ENCODE assay signal across 1 cellular context in the genomic region with DNA sequence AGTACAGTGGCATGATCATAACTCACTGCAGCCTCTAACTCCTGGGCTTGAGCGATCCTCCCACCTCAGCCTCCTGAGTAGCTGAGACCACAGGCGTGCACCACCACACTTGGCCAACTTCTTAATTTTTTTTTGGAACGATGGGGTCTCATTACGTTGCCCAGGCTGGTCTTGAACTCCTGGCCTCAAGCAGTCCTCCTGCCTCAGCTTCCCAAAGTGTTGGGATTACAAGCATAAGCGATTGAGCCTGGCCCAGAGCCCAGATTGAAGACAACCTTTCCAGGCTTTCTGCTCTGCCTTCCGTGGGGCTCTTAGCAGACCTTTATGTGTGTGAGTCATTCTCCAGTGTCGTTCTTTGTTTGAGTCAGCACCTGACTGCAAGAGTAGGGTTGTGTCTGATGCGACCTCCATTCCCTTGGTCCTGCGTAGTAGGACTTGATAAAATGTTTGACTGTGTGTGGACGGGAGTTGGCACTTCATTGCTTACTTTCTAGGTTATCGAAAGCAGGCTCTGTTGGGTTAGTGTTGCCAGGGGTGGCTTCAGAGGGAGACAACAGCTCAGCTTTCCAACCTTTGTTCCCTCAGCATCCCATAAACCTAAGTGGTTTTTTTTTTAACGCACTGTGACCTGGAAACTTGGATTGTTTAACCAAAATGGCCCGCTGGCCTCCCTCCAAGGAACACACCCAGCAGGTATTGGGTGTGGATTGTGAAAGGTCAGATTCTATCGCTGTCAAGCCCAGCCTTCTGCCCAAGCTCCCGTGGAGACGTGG.
A peak's percentile ranks its signal among the peaks of the same experiment; 100 is the strongest.
TF ChIP-seq lines count a peak whose summit lies in the region.

No MANE protein-coding gene starts in this region.

TF ChIP-seq in HepG2, 621 proteins besides CTCF, POLR2A, EP300 and RAD21 (continued from another document and continues in another):
- TF ChIP-seq, protein P1, sequence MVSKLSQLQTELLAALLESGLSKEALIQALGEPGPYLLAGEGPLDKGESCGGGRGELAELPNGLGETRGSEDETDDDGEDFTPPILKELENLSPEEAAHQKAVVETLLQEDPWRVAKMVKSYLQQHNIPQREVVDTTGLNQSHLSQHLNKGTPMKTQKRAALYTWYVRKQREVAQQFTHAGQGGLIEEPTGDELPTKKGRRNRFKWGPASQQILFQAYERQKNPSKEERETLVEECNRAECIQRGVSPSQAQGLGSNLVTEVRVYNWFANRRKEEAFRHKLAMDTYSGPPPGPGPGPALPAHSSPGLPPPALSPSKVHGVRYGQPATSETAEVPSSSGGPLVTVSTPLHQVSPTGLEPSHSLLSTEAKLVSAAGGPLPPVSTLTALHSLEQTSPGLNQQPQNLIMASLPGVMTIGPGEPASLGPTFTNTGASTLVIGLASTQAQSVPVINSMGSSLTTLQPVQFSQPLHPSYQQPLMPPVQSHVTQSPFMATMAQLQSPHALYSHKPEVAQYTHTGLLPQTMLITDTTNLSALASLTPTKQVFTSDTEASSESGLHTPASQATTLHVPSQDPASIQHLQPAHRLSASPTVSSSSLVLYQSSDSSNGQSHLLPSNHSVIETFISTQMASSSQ (IDR thresholded peaks at IDR 0.05; ENCODE audit: low read depth) = 0 out of 2 replicates have a peak, but pooled peaks have one; percentile 38
- TF ChIP-seq, protein P1 (CRISPR knock-in tag; IDR thresholded peaks at IDR 0.05; ENCODE audit: borderline replicate concordance) = no peak
- TF ChIP-seq ZNF710 (CRISPR knock-in tag; IDR thresholded peaks at IDR 0.05; ENCODE audit: borderline replicate concordance) = 0 out of 2 replicates have a peak, but pooled peaks have one; percentile 25
- TF ChIP-seq MYPOP (CRISPR knock-in tag; IDR thresholded peaks at IDR 0.05) = 0 out of 2 replicates have a peak, but pooled peaks have one; percentile 27
- 0 out of 2 replicates have a peak, but pooled peaks have one; percentile 39 for TF ChIP-seq NKX3-1 (CRISPR knock-in tag; IDR thresholded peaks at IDR 0.05)
- peak; percentile 59 for TF ChIP-seq YY1 (IDR thresholded peaks at IDR 0.05; ENCODE audit: insufficient read depth, insufficient replicate concordance, low read depth, low read length)
- 0 out of 2 replicates have a peak, but pooled peaks have one; percentile 22 for TF ChIP-seq HNF1B (CRISPR knock-in tag; IDR thresholded peaks at IDR 0.05)
- TF ChIP-seq TAF1 (CRISPR knock-in tag; IDR thresholded peaks at IDR 0.05) = no peak
- TF ChIP-seq, protein P2, sequence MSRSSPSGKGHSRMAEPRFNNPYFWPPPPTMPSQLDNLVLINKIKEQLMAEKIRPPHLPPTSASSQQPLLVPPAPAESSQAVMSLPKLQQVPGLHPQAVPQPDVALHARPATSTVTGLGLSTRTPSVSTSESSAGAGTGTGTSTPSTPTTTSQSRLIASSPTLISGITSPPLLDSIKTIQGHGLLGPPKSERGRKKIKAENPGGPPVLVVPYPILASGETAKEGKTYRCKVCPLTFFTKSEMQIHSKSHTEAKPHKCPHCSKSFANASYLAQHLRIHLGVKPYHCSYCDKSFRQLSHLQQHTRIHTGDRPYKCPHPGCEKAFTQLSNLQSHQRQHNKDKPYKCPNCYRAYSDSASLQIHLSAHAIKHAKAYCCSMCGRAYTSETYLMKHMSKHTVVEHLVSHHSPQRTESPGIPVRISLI (CRISPR knock-in tag; IDR thresholded peaks at IDR 0.05; ENCODE audit: borderline replicate concordance) = peak; percentile 97
- peak; percentile 43; the same call in 1 of the 2 replicates for TF ChIP-seq ZSCAN25 (CRISPR knock-in tag; IDR thresholded peaks at IDR 0.05)
- TF ChIP-seq NFYB (CRISPR knock-in tag; IDR thresholded peaks at IDR 0.05) = 0 out of 2 replicates have a peak, but pooled peaks have one; percentile 2
- TF ChIP-seq DMAP1 (CRISPR knock-in tag; IDR thresholded peaks at IDR 0.05) = peak; percentile 52; the same call in 1 of the 2 replicates
- TF ChIP-seq CHD4 (IDR thresholded peaks at IDR 0.05; ENCODE audit: borderline replicate concordance, low read length) = peak; percentile 60; the same call in 1 of the 2 replicates
- no peak for TF ChIP-seq STAG1 (CRISPR knock-in tag; IDR thresholded peaks at IDR 0.05)
- no peak for TF ChIP-seq ZC3H13 (CRISPR knock-in tag; IDR thresholded peaks at IDR 0.05)
- peak; percentile 2; the same call in 1 of the 2 replicates for TF ChIP-seq ZNF766 (CRISPR knock-in tag; IDR thresholded peaks at IDR 0.05; ENCODE audit: borderline replicate concordance)
- peak; percentile 64 for TF ChIP-seq SALL1 (CRISPR knock-in tag; IDR thresholded peaks at IDR 0.05)
- no peak for TF ChIP-seq NRL (CRISPR knock-in tag; IDR thresholded peaks at IDR 0.05; ENCODE audit: borderline replicate concordance)
- peak; percentile 30 for TF ChIP-seq CEBPG (CRISPR knock-in tag; IDR thresholded peaks at IDR 0.05)
- TF ChIP-seq HNF4A (CRISPR knock-in tag; IDR thresholded peaks at IDR 0.05) = peak; percentile 84
- TF ChIP-seq, protein P3, sequence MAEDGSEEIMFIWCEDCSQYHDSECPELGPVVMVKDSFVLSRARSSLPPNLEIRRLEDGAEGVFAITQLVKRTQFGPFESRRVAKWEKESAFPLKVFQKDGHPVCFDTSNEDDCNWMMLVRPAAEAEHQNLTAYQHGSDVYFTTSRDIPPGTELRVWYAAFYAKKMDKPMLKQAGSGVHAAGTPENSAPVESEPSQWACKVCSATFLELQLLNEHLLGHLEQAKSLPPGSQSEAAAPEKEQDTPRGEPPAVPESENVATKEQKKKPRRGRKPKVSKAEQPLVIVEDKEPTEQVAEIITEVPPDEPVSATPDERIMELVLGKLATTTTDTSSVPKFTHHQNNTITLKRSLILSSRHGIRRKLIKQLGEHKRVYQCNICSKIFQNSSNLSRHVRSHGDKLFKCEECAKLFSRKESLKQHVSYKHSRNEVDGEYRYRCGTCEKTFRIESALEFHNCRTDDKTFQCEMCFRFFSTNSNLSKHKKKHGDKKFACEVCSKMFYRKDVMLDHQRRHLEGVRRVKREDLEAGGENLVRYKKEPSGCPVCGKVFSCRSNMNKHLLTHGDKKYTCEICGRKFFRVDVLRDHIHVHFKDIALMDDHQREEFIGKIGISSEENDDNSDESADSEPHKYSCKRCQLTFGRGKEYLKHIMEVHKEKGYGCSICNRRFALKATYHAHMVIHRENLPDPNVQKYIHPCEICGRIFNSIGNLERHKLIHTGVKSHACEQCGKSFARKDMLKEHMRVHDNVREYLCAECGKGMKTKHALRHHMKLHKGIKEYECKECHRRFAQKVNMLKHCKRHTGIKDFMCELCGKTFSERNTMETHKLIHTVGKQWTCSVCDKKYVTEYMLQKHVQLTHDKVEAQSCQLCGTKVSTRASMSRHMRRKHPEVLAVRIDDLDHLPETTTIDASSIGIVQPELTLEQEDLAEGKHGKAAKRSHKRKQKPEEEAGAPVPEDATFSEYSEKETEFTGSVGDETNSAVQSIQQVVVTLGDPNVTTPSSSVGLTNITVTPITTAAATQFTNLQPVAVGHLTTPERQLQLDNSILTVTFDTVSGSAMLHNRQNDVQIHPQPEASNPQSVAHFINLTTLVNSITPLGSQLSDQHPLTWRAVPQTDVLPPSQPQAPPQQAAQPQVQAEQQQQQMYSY (CRISPR knock-in tag; IDR thresholded peaks at IDR 0.05) = 0 out of 2 replicates have a peak, but pooled peaks have one; percentile 33
- TF ChIP-seq ZNF460 (CRISPR knock-in tag; IDR thresholded peaks at IDR 0.05; ENCODE audit: borderline replicate concordance) = peak; percentile 54; the same call in 1 of the 2 replicates
- TF ChIP-seq CBX1 (IDR thresholded peaks at IDR 0.05; ENCODE audit: low read depth) = no peak
- 0 out of 2 replicates have a peak, but pooled peaks have one; percentile 5 for TF ChIP-seq ZFY (CRISPR knock-in tag; IDR thresholded peaks at IDR 0.05)
- TF ChIP-seq RFXAP (CRISPR knock-in tag; IDR thresholded peaks at IDR 0.05; ENCODE audit: borderline replicate concordance) = 0 out of 2 replicates have a peak, but pooled peaks have one; percentile 57
- no peak; the same call in 1 of the 2 replicates for TF ChIP-seq NFIC (IDR thresholded peaks at IDR 0.05; ENCODE audit: low read length)
- no peak for TF ChIP-seq HOXA7 (CRISPR knock-in tag; IDR thresholded peaks at IDR 0.05)
- TF ChIP-seq ZNF331 (CRISPR knock-in tag; IDR thresholded peaks at IDR 0.05) = peak; percentile 53; the same call in 1 of the 2 replicates
- TF ChIP-seq ZMYM2 (CRISPR knock-in tag; IDR thresholded peaks at IDR 0.05) = peak; percentile 82
- no peak for TF ChIP-seq ZNF775 (CRISPR knock-in tag; IDR thresholded peaks at IDR 0.05; ENCODE audit: borderline replicate concordance)
- peak; percentile 89; the same call in 1 of the 2 replicates for TF ChIP-seq SSRP1 (CRISPR knock-in tag; IDR thresholded peaks at IDR 0.05)
- TF ChIP-seq JUND (CRISPR knock-in tag; IDR thresholded peaks at IDR 0.05) = peak; percentile 30; the same call in 1 of the 2 replicates
- TF ChIP-seq FOSL2 (CRISPR knock-in tag; IDR thresholded peaks at IDR 0.05) = peak; percentile 87
- TF ChIP-seq ISL2 (CRISPR knock-in tag; IDR thresholded peaks at IDR 0.05) = peak; percentile 39; the same call in 1 of the 2 replicates
- TF ChIP-seq, protein P4, sequence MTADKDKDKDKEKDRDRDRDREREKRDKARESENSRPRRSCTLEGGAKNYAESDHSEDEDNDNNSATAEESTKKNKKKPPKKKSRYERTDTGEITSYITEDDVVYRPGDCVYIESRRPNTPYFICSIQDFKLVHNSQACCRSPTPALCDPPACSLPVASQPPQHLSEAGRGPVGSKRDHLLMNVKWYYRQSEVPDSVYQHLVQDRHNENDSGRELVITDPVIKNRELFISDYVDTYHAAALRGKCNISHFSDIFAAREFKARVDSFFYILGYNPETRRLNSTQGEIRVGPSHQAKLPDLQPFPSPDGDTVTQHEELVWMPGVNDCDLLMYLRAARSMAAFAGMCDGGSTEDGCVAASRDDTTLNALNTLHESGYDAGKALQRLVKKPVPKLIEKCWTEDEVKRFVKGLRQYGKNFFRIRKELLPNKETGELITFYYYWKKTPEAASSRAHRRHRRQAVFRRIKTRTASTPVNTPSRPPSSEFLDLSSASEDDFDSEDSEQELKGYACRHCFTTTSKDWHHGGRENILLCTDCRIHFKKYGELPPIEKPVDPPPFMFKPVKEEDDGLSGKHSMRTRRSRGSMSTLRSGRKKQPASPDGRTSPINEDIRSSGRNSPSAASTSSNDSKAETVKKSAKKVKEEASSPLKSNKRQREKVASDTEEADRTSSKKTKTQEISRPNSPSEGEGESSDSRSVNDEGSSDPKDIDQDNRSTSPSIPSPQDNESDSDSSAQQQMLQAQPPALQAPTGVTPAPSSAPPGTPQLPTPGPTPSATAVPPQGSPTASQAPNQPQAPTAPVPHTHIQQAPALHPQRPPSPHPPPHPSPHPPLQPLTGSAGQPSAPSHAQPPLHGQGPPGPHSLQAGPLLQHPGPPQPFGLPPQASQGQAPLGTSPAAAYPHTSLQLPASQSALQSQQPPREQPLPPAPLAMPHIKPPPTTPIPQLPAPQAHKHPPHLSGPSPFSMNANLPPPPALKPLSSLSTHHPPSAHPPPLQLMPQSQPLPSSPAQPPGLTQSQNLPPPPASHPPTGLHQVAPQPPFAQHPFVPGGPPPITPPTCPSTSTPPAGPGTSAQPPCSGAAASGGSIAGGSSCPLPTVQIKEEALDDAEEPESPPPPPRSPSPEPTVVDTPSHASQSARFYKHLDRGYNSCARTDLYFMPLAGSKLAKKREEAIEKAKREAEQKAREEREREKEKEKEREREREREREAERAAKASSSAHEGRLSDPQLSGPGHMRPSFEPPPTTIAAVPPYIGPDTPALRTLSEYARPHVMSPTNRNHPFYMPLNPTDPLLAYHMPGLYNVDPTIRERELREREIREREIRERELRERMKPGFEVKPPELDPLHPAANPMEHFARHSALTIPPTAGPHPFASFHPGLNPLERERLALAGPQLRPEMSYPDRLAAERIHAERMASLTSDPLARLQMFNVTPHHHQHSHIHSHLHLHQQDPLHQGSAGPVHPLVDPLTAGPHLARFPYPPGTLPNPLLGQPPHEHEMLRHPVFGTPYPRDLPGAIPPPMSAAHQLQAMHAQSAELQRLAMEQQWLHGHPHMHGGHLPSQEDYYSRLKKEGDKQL (CRISPR knock-in tag; IDR thresholded peaks at IDR 0.05; ENCODE audit: low read depth) = no peak
- TF ChIP-seq ZNF160 (CRISPR knock-in tag; IDR thresholded peaks at IDR 0.05) = 0 out of 2 replicates have a peak, but pooled peaks have one; percentile 18
